In genomic region chr17:17703608-17703919, GRCh38 we compare ENCODE assay signal across 19 cellular contexts.
"Had no signal": no experiment of that assay in that cellular context is flagged by ENCODE, and none has a peak within 500 bp of the region (broad histone marks: within the 10 kb centered on the region; RNA-seq: fewer than 3 reads in every experiment).

No MANE protein-coding gene starts in this region.

- H3K9me3 ChIP-seq: right atrium auricular region, tibial artery had no signal

- H3K27me3 Mint-ChIP-seq: activated naive CD4-positive, alpha-beta T cell treated with anti-CD3 and anti-CD28 coated beads, Interleukin-2, amount 50 U/mL, for 24 hours; central memory CD8-positive, alpha-beta T cell had no signal

- H3K36me3 Mint-ChIP-seq: activated naive CD4-positive, alpha-beta T cell treated with anti-CD3 and anti-CD28 coated beads, Interleukin-2, amount 50 U/mL, for 24 hours had no signal

- H3K4me3 ChIP-seq: lung, right atrium auricular region, skin epidermis, tibial artery had no signal

- H3K27ac Mint-ChIP-seq: activated naive CD4-positive, alpha-beta T cell treated with anti-CD3 and anti-CD28 coated beads, Interleukin-2, amount 50 U/mL, for 24 hours had no signal

- H3K36me3 ChIP-seq: brain microvascular endothelial cell, right atrium auricular region, tibial artery had no signal

- H3K27ac ChIP-seq: brain microvascular endothelial cell, skin epidermis, tibial artery, VCaP had no signal

- H3K4me3 Mint-ChIP-seq: activated naive CD4-positive, alpha-beta T cell treated with anti-CD3 and anti-CD28 coated beads, Interleukin-2, amount 50 U/mL, for 24 hours; central memory CD8-positive, alpha-beta T cell had no signal

- H3K9me3 Mint-ChIP-seq: activated naive CD4-positive, alpha-beta T cell treated with anti-CD3 and anti-CD28 coated beads, Interleukin-2, amount 50 U/mL, for 24 hours; central memory CD8-positive, alpha-beta T cell had no signal

- DNase-seq: activated CD4-positive, alpha-beta T cell treated with anti-CD3 and anti-CD28 coated beads for 1 hour; activated CD4-positive, alpha-beta T cell treated with anti-CD3 and anti-CD28 coated beads, Interleukin-2, amount 50 U/mL, for 48 hours; activated T-cell treated with anti-CD3 and anti-CD28 coated beads, Interleukin-2, amount 50 U/mL, for 1 hour; amniotic stem cell; brain microvascular endothelial cell; effector CD8-positive, alpha-beta T cell; foreskin melanocyte; head of caudate nucleus; left colon; nucleus accumbens; stimulated activated CD4-positive, alpha-beta T cell treated with anti-CD3 and anti-CD28 coated beads, Interleukin-4, amount 100 ng/mL, for 24 hours; stimulated activated naive CD4-positive, alpha-beta T cell; tibial artery had no signal

- H3K27me3 ChIP-seq: brain microvascular endothelial cell, right atrium auricular region, tibial artery had no signal

- ATAC-seq: left colon had no signal
